ENCODE assay signal across 7 cellular contexts in the genomic region with DNA sequence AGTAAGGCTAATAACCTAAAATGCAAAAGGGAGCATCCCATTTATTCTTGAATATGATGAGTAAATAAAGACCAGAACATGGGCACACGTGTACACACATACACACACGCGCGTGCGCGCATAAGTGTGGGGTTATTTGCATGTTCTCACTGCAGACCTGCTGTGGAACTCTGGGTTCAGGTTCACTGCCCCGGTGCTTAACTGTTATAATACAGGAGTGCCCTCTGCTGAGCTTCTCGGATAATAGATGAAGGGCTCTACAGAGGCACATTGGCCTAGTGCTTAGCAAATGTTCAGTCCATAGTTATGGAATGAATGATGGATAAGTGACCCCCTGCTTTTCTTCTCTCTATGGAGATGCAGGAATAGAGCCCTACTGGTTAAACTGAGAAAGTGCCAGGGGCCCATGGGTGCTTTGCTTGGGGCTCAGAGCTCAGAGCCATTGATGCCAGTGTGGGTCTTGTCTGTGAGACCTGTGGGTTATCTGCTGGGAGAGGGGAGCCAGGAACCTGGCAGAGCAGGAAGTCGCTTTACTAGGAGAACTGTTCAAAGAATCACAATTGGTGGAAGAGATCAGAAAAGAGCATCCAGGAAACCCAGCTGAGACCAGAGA. TPM values are rescaled to one million over a fixed set of nuclear protein-coding genes. Genes with fewer than 3 reads are reported as not detected.
DNase-seq lines count a peak whose midpoint lies in the region; ATAC-seq and TF ChIP-seq lines count a peak whose summit lies in the region.

No MANE protein-coding gene starts in this region.

- H3K4me1 Mint-ChIP-seq in stimulated activated effector memory CD8-positive, alpha-beta T cell treated with anti-CD3 and anti-CD28 coated beads, Interleukin-12 subunit alpha, Interleukin-12 subunit beta, amount 100 ng/mL, for 72 hours: peaks cover 44% of the 10 kb centered on the region

- ATAC-seq in left lung: peak; percentile 61
- ATAC-seq in stimulated activated effector memory CD8-positive, alpha-beta T cell treated with anti-CD3 and anti-CD28 coated beads, Interleukin-12 subunit alpha, Interleukin-12 subunit beta, amount 100 ng/mL, for 72 hours: peak; percentile 72

- H3K4me3 Mint-ChIP-seq in stimulated activated effector memory CD8-positive, alpha-beta T cell treated with anti-CD3 and anti-CD28 coated beads, Interleukin-12 subunit alpha, Interleukin-12 subunit beta, amount 100 ng/mL, for 72 hours: no peak overlapping the region

- H3K4me3 ChIP-seq in GM12875 (ENCODE audit: low read depth, low read length) (no peak overlapping the region), HFF-Myc (replicated peaks; ENCODE audit: low read depth, low read length) (no peak overlapping the region), WERI-Rb-1 (ENCODE audit: low read depth, low read length) (no peak overlapping the region), cardiac fibroblast (replicated peaks in 1 of 2; ENCODE audit: low read depth in 2 of 2, low read length in 2 of 2) (no peak overlapping the region), left lung (no peak overlapping the region)

- peak overlapping the region; percentile 90 for H3K27ac Mint-ChIP-seq in stimulated activated effector memory CD8-positive, alpha-beta T cell treated with anti-CD3 and anti-CD28 coated beads, Interleukin-12 subunit alpha, Interleukin-12 subunit beta, amount 100 ng/mL, for 72 hours

- peaks cover 3 to 14% of the 10 kb centered on the region in 2 donors for H3K4me1 ChIP-seq in left lung

- H3K36me3 ChIP-seq in WERI-Rb-1: no peaks in the 10 kb centered on the region
- no peaks in the 10 kb centered on the region for H3K36me3 ChIP-seq in left lung

- H3K27me3 ChIP-seq in WERI-Rb-1 (ENCODE audit: insufficient read depth, low read depth, severe bottlenecking) (no peaks in the 10 kb centered on the region), left lung (peaks cover 0 to 20% of the 10 kb centered on the region in 2 donors)

- TF ChIP-seq CTCF in GM12875 (IDR thresholded peaks at IDR 0.05; ENCODE audit: borderline replicate concordance, insufficient read depth, low read depth, low read length): peak; percentile 69
- TF ChIP-seq CTCF in HFF-Myc (IDR thresholded peaks at IDR 0.05; ENCODE audit: low read depth, low read length, missing control alignments): peak; percentile 44
- peak; percentile 52 for TF ChIP-seq CTCF in WERI-Rb-1 (IDR thresholded peaks at IDR 0.05; ENCODE audit: low read depth, low read length)
- TF ChIP-seq CTCF in cardiac fibroblast (IDR thresholded peaks at IDR 0.05; ENCODE audit: low read depth, low read length): peak; percentile 58
- peak; percentile 35 to 55 for TF ChIP-seq CTCF in left lung (IDR thresholded peaks at IDR 0.05)

- intact Hi-C loops in left lung (cut with DNase I): loop anchor here in 1 of 2 donors (5.0 to 10.0 kb wide), 2 partner anchors 363 to 526 kb away; no protein-coding TSS in a partner anchor

- DNase-seq in HFF-Myc (ENCODE audit: extremely low read depth, low read depth) (no peak), NCI-H1436 (lab: John Stamatoyannopoulos, UW) (peak; percentile 73), WERI-Rb-1 (peak; percentile 62), cardiac fibroblast (ENCODE audit: low read depth in 2 of 2) (peak; percentile 77 to 79), left lung (peak in 1 of 2 donors; percentile 55)
- peak in 1 of 2 donors; percentile 81 for DNase-seq in stimulated activated effector memory CD8-positive, alpha-beta T cell treated with anti-CD3 and anti-CD28 coated beads, Interleukin-12 subunit alpha, Interleukin-12 subunit beta, amount 100 ng/mL, for 72 hours (ENCODE audit: low spot score in 2 of 2)

- H3K9me3 ChIP-seq in WERI-Rb-1 (ENCODE audit: severe bottlenecking) (no peaks in the 10 kb centered on the region), left lung (no peaks in the 10 kb centered on the region)

- no peaks in the 10 kb centered on the region for H3K9me3 Mint-ChIP-seq in stimulated activated effector memory CD8-positive, alpha-beta T cell treated with anti-CD3 and anti-CD28 coated beads, Interleukin-12 subunit alpha, Interleukin-12 subunit beta, amount 100 ng/mL, for 72 hours

- peaks cover 16% of the 10 kb centered on the region for H3K36me3 Mint-ChIP-seq in stimulated activated effector memory CD8-positive, alpha-beta T cell treated with anti-CD3 and anti-CD28 coated beads, Interleukin-12 subunit alpha, Interleukin-12 subunit beta, amount 100 ng/mL, for 72 hours

- no peak overlapping the region for H3K27ac ChIP-seq in WERI-Rb-1
- H3K27ac ChIP-seq in left lung: no peak overlapping the region

RNA-seq across cellular contexts. Expression of gene ARL4C, which starts 3.6 kb away (rescaled TPM):
- 10 to 100 TPM; 15.8 to 16.8 TPM for total RNA-seq in left lung
